1 cellular context compared by ENCODE assay signal in genomic region chr2:224612581-224612980, GRCh38.
TF ChIP-seq lines count a peak whose summit lies in the region.

No MANE protein-coding gene starts in this region.

TF ChIP-seq in GM23338, 12 proteins besides CTCF, POLR2A, EP300 and RAD21 (continued from another document):
- TF ChIP-seq EZH2 (IDR thresholded peaks at IDR 0.05; ENCODE audit: low read depth, unreplicated experiment), result no peak
TF ChIP-seq in GM23338: peak in this region for 0.
